8 cellular contexts compared by ENCODE assay signal in genomic region chr1:16501446-16501845, GRCh38. TPM values are rescaled to one million over a fixed set of nuclear protein-coding genes. Genes with fewer than 3 reads are reported as not detected.
DNase-seq lines count a peak whose midpoint lies in the region; ATAC-seq and TF ChIP-seq lines count a peak whose summit lies in the region.
"Not testable (repeated sequence)": the region's sequence is repeated elsewhere in the genome, so short reads cannot be mapped to it uniquely, and the experiment has no call there.
"Had no signal": no experiment of that assay in that cellular context is flagged by ENCODE, and none has a peak within 500 bp of the region (broad histone marks: within the 10 kb centered on the region; RNA-seq: fewer than 3 reads in every experiment).

No MANE protein-coding gene starts in this region.

- H3K4me2 ChIP-seq in neuronal stem cell (ENCODE audit: insufficient read depth, low read length, poor library complexity, severe bottlenecking), result not testable (repeated sequence)

- H3K36me3 ChIP-seq in CD4-positive, alpha-beta memory T cell (ENCODE audit: insufficient read depth, low read length); neuronal stem cell (replicated peaks in 1 of 2; ENCODE audit: control insufficient read depth in 2 of 2, insufficient read depth in 2 of 2, low read length in 2 of 2): not testable (repeated sequence)

- H3K9me3 ChIP-seq in CD4-positive, alpha-beta memory T cell (ENCODE audit: control insufficient read depth in 1 of 2, low read length in 2 of 2), result not testable (repeated sequence)
- H3K9me3 ChIP-seq in neuronal stem cell (replicated peaks in 1 of 2; ENCODE audit: control insufficient read depth in 2 of 2, insufficient read depth in 1 of 2, low read depth in 1 of 2, low read length in 2 of 2), result peaks cover 3 to 14% of the 10 kb centered on the region in 2 donors

- not testable (repeated sequence) for H2AFZ ChIP-seq in neuronal stem cell (ENCODE audit: low read length)

- CTCF ChIA-PET in CD4-positive, alpha-beta memory T cell (lab: Charles Lee; ENCODE audit: partially characterized antibody); T-cell (lab: Charles Lee): not testable (repeated sequence)

- H3K18ac ChIP-seq in neuronal stem cell (ENCODE audit: low read length), result not testable (repeated sequence)

- H3K14ac ChIP-seq in neuronal stem cell (ENCODE audit: low read length), result peak overlapping the region; percentile 75

- not testable (repeated sequence) for H3K23ac ChIP-seq in neuronal stem cell (ENCODE audit: low read depth, low read length, poor library complexity)

- not testable (repeated sequence) for DNase-seq in CD4-positive, alpha-beta memory T cell; T-cell; central memory CD8-positive, alpha-beta T cell (ENCODE audit: low spot score in 2 of 2); mesothelial cell of epicardium (ENCODE audit: low spot score in 2 of 2, unreplicated experiment in 2 of 2); natural killer cell treated with Interleukin-12 subunit alpha and Interleukin-12 subunit beta and Interleukin-15 and Interleukin-18, amount 100 ng/mL, for 72 hours (ENCODE audit: low spot score); neuronal stem cell (ENCODE audit: low spot score)

- H3K27ac ChIP-seq in CD4-positive, alpha-beta memory T cell (ENCODE audit: low read depth, low read length); neuronal stem cell (replicated peaks; ENCODE audit: low read length): not testable (repeated sequence)

- H3K4me3 ChIP-seq in CD4-positive, alpha-beta memory T cell (ENCODE audit: low read length in 2 of 2); neuronal stem cell (ENCODE audit: low read length in 2 of 2): not testable (repeated sequence)

- POLR2A ChIA-PET in CD4-positive, alpha-beta memory T cell (lab: Charles Lee; ENCODE audit: partially characterized antibody); T-cell (lab: Charles Lee): not testable (repeated sequence)

- ATAC-seq in T-cell (replicated peaks in 1 of 4); activated T-helper 17 cell treated with anti-CD3 and anti-CD28 coated beads, Interleukin-2, amount 50 U/mL, for 72 hours (replicated peaks); central memory CD8-positive, alpha-beta T cell (replicated peaks; ENCODE audit: extremely low read depth, poor library complexity, severe bottlenecking); natural killer cell treated with Interleukin-12 subunit alpha and Interleukin-12 subunit beta and Interleukin-15 and Interleukin-18, amount 100 ng/mL, for 72 hours: not testable (repeated sequence)

- not testable (repeated sequence) for H2BK15ac ChIP-seq in neuronal stem cell (ENCODE audit: low read length)

- H3K4me3 Mint-ChIP-seq in CD4-positive, alpha-beta memory T cell, result peak overlapping the region in 5 of 8 donors; percentile 15 to 94 (median 52)
- H3K4me3 Mint-ChIP-seq in T-cell (peak overlapping the region in 2 of 3 donors; percentile 21 to 54), mesothelial cell of epicardium (peak overlapping the region; percentile 20)
- peak overlapping the region; percentile 11 for H3K4me3 Mint-ChIP-seq in activated T-helper 17 cell treated with anti-CD3 and anti-CD28 coated beads, Interleukin-2, amount 50 U/mL, for 72 hours
- H3K4me3 Mint-ChIP-seq in central memory CD8-positive, alpha-beta T cell, result peak overlapping the region; percentile 23
- H3K4me3 Mint-ChIP-seq in natural killer cell treated with Interleukin-12 subunit alpha and Interleukin-12 subunit beta and Interleukin-15 and Interleukin-18, amount 100 ng/mL, for 72 hours, result peak overlapping the region; percentile 46

- H3K27ac Mint-ChIP-seq in CD4-positive, alpha-beta memory T cell; T-cell; activated T-helper 17 cell treated with anti-CD3 and anti-CD28 coated beads, Interleukin-2, amount 50 U/mL, for 72 hours; central memory CD8-positive, alpha-beta T cell (ENCODE audit: low read depth); mesothelial cell of epicardium; natural killer cell treated with Interleukin-12 subunit alpha and Interleukin-12 subunit beta and Interleukin-15 and Interleukin-18, amount 100 ng/mL, for 72 hours: not testable (repeated sequence)

- H3K9ac ChIP-seq in neuronal stem cell (ENCODE audit: low read depth, low read length, poor library complexity), result not testable (repeated sequence)

- not testable (repeated sequence) for H4K91ac ChIP-seq in neuronal stem cell (ENCODE audit: low read depth, low read length, poor library complexity)

- not testable (repeated sequence) for H3K4me1 ChIP-seq in CD4-positive, alpha-beta memory T cell (ENCODE audit: insufficient read depth, low read length); neuronal stem cell (ENCODE audit: control insufficient read depth in 2 of 2, insufficient read depth in 1 of 2, low read depth in 1 of 2, low read length in 2 of 2)

- H3K79me1 ChIP-seq in neuronal stem cell (ENCODE audit: low read depth, low read length), result not testable (repeated sequence)

- not testable (repeated sequence) for H3K4ac ChIP-seq in neuronal stem cell (ENCODE audit: low read length)

- H3K36me3 Mint-ChIP-seq in CD4-positive, alpha-beta memory T cell; T-cell; activated T-helper 17 cell treated with anti-CD3 and anti-CD28 coated beads, Interleukin-2, amount 50 U/mL, for 72 hours (ENCODE audit: low read depth); central memory CD8-positive, alpha-beta T cell (ENCODE audit: insufficient read depth); mesothelial cell of epicardium; natural killer cell treated with Interleukin-12 subunit alpha and Interleukin-12 subunit beta and Interleukin-15 and Interleukin-18, amount 100 ng/mL, for 72 hours: not testable (repeated sequence)

- H2BK12ac ChIP-seq in neuronal stem cell (ENCODE audit: low read length), result not testable (repeated sequence)

- not testable (repeated sequence) for H3K27me3 ChIP-seq in CD4-positive, alpha-beta memory T cell (ENCODE audit: insufficient read depth, low read length); neuronal stem cell (ENCODE audit: control insufficient read depth in 3 of 3, insufficient read depth in 3 of 3, low read depth in 1 of 3, low read length in 3 of 3)

- intact Hi-C loops in CD4-positive, alpha-beta memory T cell (cut with micrococcal nuclease), result not testable (repeated sequence)

- peaks cover 6 to 25% (median 14%) of the 10 kb centered on the region in 4 donors for H3K4me1 Mint-ChIP-seq in CD4-positive, alpha-beta memory T cell
- H3K4me1 Mint-ChIP-seq in T-cell, result peaks cover 14 to 20% (median 20%) of the 10 kb centered on the region in 3 donors
- not testable (repeated sequence) for H3K4me1 Mint-ChIP-seq in activated T-helper 17 cell treated with anti-CD3 and anti-CD28 coated beads, Interleukin-2, amount 50 U/mL, for 72 hours; mesothelial cell of epicardium
- peaks cover 20% of the 10 kb centered on the region for H3K4me1 Mint-ChIP-seq in central memory CD8-positive, alpha-beta T cell
- H3K4me1 Mint-ChIP-seq in natural killer cell treated with Interleukin-12 subunit alpha and Interleukin-12 subunit beta and Interleukin-15 and Interleukin-18, amount 100 ng/mL, for 72 hours (ENCODE audit: low read depth in 2 of 2), result peaks cover 11 to 14% of the 10 kb centered on the region in 2 donors

- not testable (repeated sequence) for TF ChIP-seq CTCF in mesothelial cell of epicardium (IDR thresholded peaks at IDR 0.05; ENCODE audit: unreplicated experiment)

- not testable (repeated sequence) for H2AK5ac ChIP-seq in neuronal stem cell (ENCODE audit: low read depth, low read length)

- H2BK5ac ChIP-seq in neuronal stem cell (ENCODE audit: low read length), result not testable (repeated sequence)

- H3K27me3 Mint-ChIP-seq in CD4-positive, alpha-beta memory T cell; T-cell; activated T-helper 17 cell treated with anti-CD3 and anti-CD28 coated beads, Interleukin-2, amount 50 U/mL, for 72 hours; central memory CD8-positive, alpha-beta T cell; mesothelial cell of epicardium (ENCODE audit: low read depth); natural killer cell treated with Interleukin-12 subunit alpha and Interleukin-12 subunit beta and Interleukin-15 and Interleukin-18, amount 100 ng/mL, for 72 hours: not testable (repeated sequence)

- WGBS in neuronal stem cell (ENCODE audit: extremely low coverage in 2 of 2, insufficient read length in 2 of 2, insufficient replicate concordance in 1 of 2), 2 donors, result no CpG with 5 or more reads among the region's 8 CpGs

- H4K8ac ChIP-seq in neuronal stem cell (ENCODE audit: low read depth, low read length), result not testable (repeated sequence)

- H3K9me3 Mint-ChIP-seq in CD4-positive, alpha-beta memory T cell; T-cell; activated T-helper 17 cell treated with anti-CD3 and anti-CD28 coated beads, Interleukin-2, amount 50 U/mL, for 72 hours; central memory CD8-positive, alpha-beta T cell; mesothelial cell of epicardium; natural killer cell treated with Interleukin-12 subunit alpha and Interleukin-12 subunit beta and Interleukin-15 and Interleukin-18, amount 100 ng/mL, for 72 hours: not testable (repeated sequence)

- H2BK120ac ChIP-seq in neuronal stem cell (ENCODE audit: low read depth, low read length), result not testable (repeated sequence)

RNA-seq across cellular contexts. Expression of gene RNU1-1, which starts 12.6 kb away (rescaled TPM):
- total RNA-seq in CD4-positive, alpha-beta memory T cell, result 1,000 to 10,000 TPM; 3,010 to 3,866 TPM
- polyA plus RNA-seq in CD4-positive, alpha-beta memory T cell, result not detected
- total RNA-seq in T-cell, result 1,000 to 10,000 TPM; 2,148 to 4,743 (median 3,650) TPM
- total RNA-seq in activated T-helper 17 cell treated with anti-CD3 and anti-CD28 coated beads, Interleukin-2, amount 50 U/mL, for 72 hours, result 1,000 to 10,000 TPM; 1,202 to 2,371 TPM
- total RNA-seq in mesothelial cell of epicardium, result 3,774 to 3,945 TPM (median 3,937 TPM) in 3 replicates
- 1,000 to 10,000 TPM; 1,591 to 3,879 TPM for total RNA-seq in natural killer cell treated with Interleukin-12 subunit alpha and Interleukin-12 subunit beta and Interleukin-15 and Interleukin-18, amount 100 ng/mL, for 72 hours
- polyA plus RNA-seq in neuronal stem cell (2013, experiment 1 of 2), result 14.3 TPM
- 15.9 TPM for polyA plus RNA-seq in neuronal stem cell (2013, experiment 2 of 2)
- total RNA-seq: H4 had no signal
